In the genomic region with DNA sequence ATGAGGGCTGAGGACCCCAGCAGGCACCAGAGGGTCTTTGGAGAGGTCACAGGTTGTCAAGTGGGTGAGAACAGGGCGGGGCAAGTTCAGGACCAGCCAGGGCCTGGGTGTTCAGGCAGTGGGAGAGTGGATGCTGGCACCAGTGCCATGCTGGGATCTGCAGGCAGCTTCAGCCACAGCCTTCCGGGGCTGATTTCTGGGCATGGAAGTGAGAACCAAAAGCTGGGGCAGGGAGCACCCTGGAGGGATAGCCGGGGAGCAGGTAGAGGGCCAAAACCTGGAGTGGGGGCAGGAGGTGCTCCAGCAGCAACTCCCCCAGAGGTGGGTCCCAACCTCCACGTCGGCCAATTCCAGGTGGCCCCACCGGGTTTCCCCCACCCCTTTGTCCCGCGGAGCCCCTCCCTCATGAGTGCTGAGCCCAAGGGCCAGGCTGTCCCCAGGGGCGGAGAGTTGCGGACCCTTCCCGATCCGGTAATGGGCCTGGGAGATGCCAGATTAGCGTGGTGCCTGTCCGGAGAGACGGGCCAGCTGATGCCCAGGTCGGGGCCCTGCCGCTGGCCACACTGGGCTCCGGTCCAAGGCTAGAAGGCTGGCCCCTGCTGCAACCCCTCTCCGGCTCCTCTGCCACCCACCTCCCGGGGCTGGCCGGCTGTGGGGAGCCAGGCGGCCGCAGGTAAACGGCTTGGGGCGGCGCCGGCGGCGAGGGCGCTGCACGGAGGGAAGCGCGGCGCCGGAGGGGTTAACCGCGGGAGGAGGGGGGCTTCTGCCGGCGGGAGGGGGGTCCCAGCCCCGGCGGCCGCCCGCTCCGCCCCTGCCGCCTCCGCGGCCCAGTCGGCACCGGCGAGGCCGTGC, we compare ENCODE assay signal across 2 cellular contexts.
A peak's percentile ranks its signal among the peaks of the same experiment; 100 is the strongest.
TF ChIP-seq lines count a peak whose summit lies in the region.

KCNK4 (plus strand) TSS at position 409 of the 852 bp plus-strand sequence. CDS start 1,717 bp downstream, outside the sequence.

TF ChIP-seq in H1, 55 proteins besides CTCF, POLR2A, EP300 and RAD21:
- TF ChIP-seq SUZ12 (IDR thresholded peaks at IDR 0.05; ENCODE audit: low read length) = peak; percentile 30; the same call in 1 of the 2 replicates
- no peak for TF ChIP-seq SIRT6 (IDR thresholded peaks at IDR 0.05; ENCODE audit: low read length)
- TF ChIP-seq EZH2 (IDR thresholded peaks at IDR 0.05; ENCODE audit: low read depth, low read length, severe bottlenecking) = peak; percentile 63

TF ChIP-seq in neural cell, 6 proteins besides CTCF, POLR2A, EP300 and RAD21:
- TF ChIP-seq MXI1 (conservative IDR thresholded peaks at IDR 0.05; ENCODE audit: poor library complexity, severe bottlenecking) (no peak), SMC3 (conservative IDR thresholded peaks at IDR 0.05; ENCODE audit: poor library complexity) (no peak), TAF1 (IDR thresholded peaks at IDR 0.05; ENCODE audit: low read depth) (no peak), EZH2 (IDR thresholded peaks at IDR 0.05; ENCODE audit: borderline replicate concordance, insufficient read depth, low read length, poor library complexity, severe bottlenecking) (no peak), REST (IDR thresholded peaks at IDR 0.05; ENCODE audit: borderline replicate concordance) (no peak), POLR2AphosphoS5 (IDR thresholded peaks at IDR 0.05) (no peak)
